Comparison of ENCODE assay signal across 27 cellular contexts in the genomic region with DNA sequence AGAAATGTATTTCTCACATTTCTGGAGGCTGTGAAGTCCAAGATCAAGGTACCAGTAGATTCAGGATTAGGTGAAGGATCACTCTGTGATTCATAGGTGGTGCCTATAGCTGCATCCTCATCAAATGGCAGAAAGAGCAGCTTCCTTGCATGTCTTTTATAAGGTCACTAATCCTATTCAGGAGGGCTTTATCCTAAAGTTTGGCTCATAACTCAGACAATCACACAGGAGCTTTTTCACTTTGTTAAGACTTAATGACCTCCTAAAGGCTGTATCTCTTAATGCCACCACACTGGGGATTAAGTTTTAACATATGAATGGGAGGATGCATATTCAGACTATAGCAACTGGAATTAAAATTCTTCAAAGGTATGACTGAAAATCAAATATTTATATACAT.
A peak's percentile ranks its signal among the peaks of the same experiment; 100 is the strongest.
DNase-seq lines count a peak whose midpoint lies in the region.
"Had no signal": no experiment of that assay in that cellular context is flagged by ENCODE, and none has a peak within 500 bp of the region (broad histone marks: within the 10 kb centered on the region; RNA-seq: fewer than 3 reads in every experiment).

No MANE protein-coding gene starts in this region.

- H3K4me3 ChIP-seq in HAP-1 = no peak overlapping the region
- H3K4me3 ChIP-seq: A549; BLaER1; BLaER1 treated with 17β-estradiol and CSF1 and Interleukin-3, amounts not matched to agents 10 nM and 100 nM had no signal

- in situ Hi-C loops in HAP-1 (cut with MboI; ENCODE audit: low sequenced_read_pairs) = no loop called here

- DNase-seq in NCI-H82 (lab: John Stamatoyannopoulos, UW) = peak; percentile 69
- DNase-seq in NCI-H82 treated with DMSO at 0.1 percent for 48 hours (lab: John Stamatoyannopoulos, UW; ENCODE audit: unreplicated experiment) = no peak
- peak; percentile 43 to 98 for DNase-seq in HAP-1 (ENCODE audit: low spot score in 2 of 2)
- DNase-seq in stimulated activated CD4-positive, alpha-beta T cell treated with anti-CD3 and anti-CD28 coated beads, Interleukin-2, amount 100 ng/mL, for 48 hours = no peak
- DNase-seq: 8988T; ACHN; AML-193; BE2C; C1 segment of cervical spinal cord; Caco-2; Calu3; CD4-positive, alpha-beta memory T cell; CD4-positive, alpha-beta T cell; CD4-positive, CD25-positive, alpha-beta regulatory T cell; CD8-positive, alpha-beta memory T cell; CD8-positive, alpha-beta T cell; COR-L47; DMS 273 treated with DMSO at 0.1 percent for 48 hours; DMS153; DMS53; DMS79; DMS79 treated with DMSO at 0.1 percent for 48 hours; DND-41; EL had no signal

- 0 out of 2 replicates have a peak, but pooled peaks cover 2% of the 10 kb centered on the region for H3K9me3 ChIP-seq in HAP-1
- H3K9me3 ChIP-seq: A549; BE2C; BLaER1; BLaER1 treated with 17β-estradiol and CSF1 and Interleukin-3, amounts not matched to agents 10 nM and 100 nM; Caco-2 had no signal

- H3K27me3 ChIP-seq in HAP-1 (ENCODE audit: low read depth) = no peaks in the 10 kb centered on the region
- H3K27me3 ChIP-seq: BE2C; BLaER1; BLaER1 treated with 17β-estradiol and CSF1 and Interleukin-3, amounts not matched to agents 10 nM and 100 nM had no signal

- H3K4me1 ChIP-seq in HAP-1 = peaks cover 9% of the 10 kb centered on the region
- H3K4me1 ChIP-seq: A549; BE2C; BLaER1; BLaER1 treated with 17β-estradiol and CSF1 and Interleukin-3, amounts not matched to agents 10 nM and 100 nM had no signal

- no peaks in the 10 kb centered on the region for H3K36me3 ChIP-seq in HAP-1 (replicated peaks)
- H3K36me3 ChIP-seq: BE2C; BLaER1; BLaER1 treated with 17β-estradiol and CSF1 and Interleukin-3, amounts not matched to agents 10 nM and 100 nM had no signal

Comparison
In these comparisons a context has a peak if more than half of its experiments do, and no peak if none do; other contexts are left out.
1. DNase-seq: peak in NCI-H82 (single experiment) and HAP-1 (2 of 2); none in NCI-H82 treated with DMSO at 0.1 percent for 48 hours (single experiment) and stimulated activated CD4-positive, alpha-beta T cell treated with anti-CD3 and anti-CD28 coated beads, Interleukin-2, amount 100 ng/mL, for 48 hours (0 of 2).